Comparison of ENCODE assay signal across 11 cellular contexts in genomic region chr1:154466136-154466665, GRCh38. TPM values are rescaled to one million over a fixed set of nuclear protein-coding genes. Genes with fewer than 3 reads are reported as not detected.
DNase-seq lines count a peak whose midpoint lies in the region; ATAC-seq, FAIRE-seq and TF ChIP-seq lines count a peak whose summit lies in the region.
"Had no signal": no experiment of that assay in that cellular context is flagged by ENCODE, and none has a peak within 500 bp of the region (broad histone marks: within the 10 kb centered on the region; RNA-seq: fewer than 3 reads in every experiment).

No MANE protein-coding gene starts in this region.

- H3K36me3 Mint-ChIP-seq in naive thymus-derived CD4-positive, alpha-beta T cell: peaks cover 0 to 19% (median 3%) of the 10 kb centered on the region in 5 donors

- peaks cover 0 to 4% (median 0%) of the 10 kb centered on the region in 11 donors for H3K9me3 Mint-ChIP-seq in naive thymus-derived CD4-positive, alpha-beta T cell

- POLR2A ChIA-PET in HepG2 (lab: Yijun Ruan, JAX) (no interaction called here), GM12878 (lab: Charles Lee) (interaction anchor here (1.4 to 1.8 kb wide), 3 partner anchors 27 to 59 kb away, joined by 5 to 9 read pairs (median 5); no protein-coding TSS in a partner anchor)
- POLR2A ChIA-PET in naive thymus-derived CD4-positive, alpha-beta T cell (lab: Charles Lee): interaction anchor here (0.5 to 7.2 kb wide), 6 partner anchors 16 to 490 kb away, joined by 3 to 84 read pairs (median 5); partner anchors contain the start of genes IL6R and PBXIP1

- H3K79me2 ChIP-seq in HepG2 (ENCODE audit: insufficient read depth, low read length) (no peaks in the 10 kb centered on the region), GM12878 (ENCODE audit: control insufficient read depth, insufficient read depth, low read length) (no peaks in the 10 kb centered on the region)

- H3K4me1 ChIP-seq in HepG2 (ENCODE audit: insufficient read depth, low read length) (peaks cover 10% of the 10 kb centered on the region), right lobe of liver (peaks cover 0 to 5% (median 0%) of the 10 kb centered on the region in 4 donors), GM12878 (ENCODE audit: control insufficient read depth, insufficient read depth, low read length) (peaks cover 20% of the 10 kb centered on the region)
- peaks cover 38 to 65% of the 10 kb centered on the region in 2 donors for H3K4me1 ChIP-seq in naive thymus-derived CD4-positive, alpha-beta T cell (ENCODE audit: control insufficient read depth in 2 of 2, insufficient read depth in 2 of 2, low read length in 2 of 2)

- CTCF ChIA-PET in HepG2 (lab: Yijun Ruan, JAX; ENCODE audit: low intra/inter-chr PET ratio, low total read pairs) (no interaction called here), GM12878 (lab: Yijun Ruan, JAX) (interaction anchor here (0.6 to 6.8 kb wide), 12 partner anchors 15 to 131 kb away, joined by 3 to 62 read pairs (median 6); no protein-coding TSS in a partner anchor)
- CTCF ChIA-PET in naive thymus-derived CD4-positive, alpha-beta T cell (lab: Charles Lee): interaction anchor here (0.5 to 4.5 kb wide), 6 partner anchors 12 to 449 kb away, joined by 3 to 28 read pairs (median 4); no protein-coding TSS in a partner anchor

- no peak for FAIRE-seq in HepG2 (lab: Jason Lieb, UNC)
- FAIRE-seq in GM12878 (lab: Jason Lieb, UNC): no peak

- no peak overlapping the region for H3K27ac ChIP-seq in HepG2 (ENCODE audit: extremely low read length, insufficient read depth, low read length)
- no peak overlapping the region for H3K27ac ChIP-seq in right lobe of liver
- H3K27ac ChIP-seq in GM12878 (ENCODE audit: control insufficient read depth, insufficient read depth): no peak overlapping the region
- H3K27ac ChIP-seq in naive thymus-derived CD4-positive, alpha-beta T cell (ENCODE audit: low read depth, low read length): peak overlapping the region; percentile 78
- peak overlapping the region in 1 of 2 donors; percentile 35 for H3K27ac ChIP-seq in coronary artery
- H3K27ac ChIP-seq: brain microvascular endothelial cell, epithelial cell of prostate had no signal

- no peak for TF ChIP-seq RAD21 in HepG2 (CRISPR knock-in tag; IDR thresholded peaks at IDR 0.05)
- TF ChIP-seq RAD21 in GM12878 (IDR thresholded peaks at IDR 0.05; ENCODE audit: insufficient read depth, low read depth, low read length): no peak

- H4K20me1 ChIP-seq in HepG2 (ENCODE audit: insufficient read depth, low read length): no peaks in the 10 kb centered on the region
- H4K20me1 ChIP-seq in GM12878 (ENCODE audit: control insufficient read depth, insufficient read depth): no peaks in the 10 kb centered on the region

- H3K36me3 ChIP-seq in HepG2 (replicated peaks in 1 of 2; ENCODE audit: control insufficient read depth in 1 of 2, insufficient read depth in 2 of 2, low read length in 2 of 2): no peaks in the 10 kb centered on the region
- peaks cover 0 to 68% (median 14%) of the 10 kb centered on the region in 4 donors for H3K36me3 ChIP-seq in right lobe of liver
- no peaks in the 10 kb centered on the region for H3K36me3 ChIP-seq in GM12878 (ENCODE audit: control insufficient read depth in 2 of 2, insufficient read depth in 2 of 2, low read length in 1 of 2)
- peaks cover 0 to 12% (median 0%) of the 10 kb centered on the region in 3 experiments for H3K36me3 ChIP-seq in naive thymus-derived CD4-positive, alpha-beta T cell (ENCODE audit: control insufficient read depth in 2 of 3, insufficient read depth in 3 of 3, low read length in 3 of 3)
- H3K36me3 ChIP-seq: brain microvascular endothelial cell had no signal

- no peak for ATAC-seq in HepG2
- no peak for ATAC-seq in right lobe of liver
- no peak for ATAC-seq in GM12878
- no peak for ATAC-seq in naive thymus-derived CD4-positive, alpha-beta T cell
- no peak for ATAC-seq in HG02970 (IDR thresholded peaks at IDR 0.05; ENCODE audit: low FRiP score, unreplicated experiment)
- ATAC-seq in HG02759 (IDR thresholded peaks at IDR 0.05; ENCODE audit: unreplicated experiment): no peak

- H3K27me3 Mint-ChIP-seq in naive thymus-derived CD4-positive, alpha-beta T cell: no peaks in the 10 kb centered on the region

- DNase-seq in HepG2 (ENCODE audit: low spot score) (no peak), right lobe of liver (no peak), GM12878 (ENCODE audit: low read depth, low spot score) (no peak), Kasumi-1 (lab: John Stamatoyannopoulos, UW) (no peak), coronary artery (ENCODE audit: low spot score) (no peak)
- no peak for DNase-seq in naive thymus-derived CD4-positive, alpha-beta T cell
- DNase-seq: AML-193, brain microvascular endothelial cell had no signal

- TF ChIP-seq CTCF in HepG2 (CRISPR knock-in tag; IDR thresholded peaks at IDR 0.05) (no peak), right lobe of liver (IDR thresholded peaks at IDR 0.05) (no peak), GM12878 (IDR thresholded peaks at IDR 0.05 in 2 of 3, conservative IDR thresholded peaks at IDR 0.05 in 1 of 3; ENCODE audit: control insufficient read depth in 2 of 3, extremely low read depth in 1 of 3, insufficient read depth in 1 of 3, low read depth in 3 of 3, low read length in 3 of 3) (no peak), coronary artery (IDR thresholded peaks at IDR 0.05) (no peak)

- RAD21 ChIA-PET in GM12878 (lab: Charles Lee; ENCODE audit: unreplicated experiment): interaction anchor here (1.0 to 5.9 kb wide), 12 partner anchors 16 to 132 kb away, joined by 3 to 53 read pairs (median 6); no protein-coding TSS in a partner anchor

- in situ Hi-C loops in HepG2 (cut with HindIII; ENCODE audit: extremely low pct_ligation_motif_present, low pct_unique_long_range_greater_than_20kb) (no loop called here), GM12878 (cut with MboI) (no loop called here)

- H3K4me2 ChIP-seq in HepG2 (ENCODE audit: low read depth, low read length) (no peak overlapping the region), GM12878 (ENCODE audit: control insufficient read depth, insufficient read depth) (no peak overlapping the region)

- H3K27me3 ChIP-seq in HepG2 (ENCODE audit: control insufficient read depth in 1 of 2, insufficient read depth in 2 of 2, low read length in 2 of 2): no peaks in the 10 kb centered on the region
- no peaks in the 10 kb centered on the region for H3K27me3 ChIP-seq in right lobe of liver
- no peaks in the 10 kb centered on the region for H3K27me3 ChIP-seq in GM12878 (replicated peaks in 1 of 2; ENCODE audit: control insufficient read depth in 2 of 2, insufficient read depth in 2 of 2, low read length in 1 of 2)
- H3K27me3 ChIP-seq in naive thymus-derived CD4-positive, alpha-beta T cell (ENCODE audit: control insufficient read depth in 2 of 2, insufficient read depth in 2 of 2, low read length in 2 of 2): no peaks in the 10 kb centered on the region
- H3K27me3 ChIP-seq: brain microvascular endothelial cell had no signal

- H3K9ac ChIP-seq in HepG2 (ENCODE audit: insufficient read depth, low read depth, low read length): no peak overlapping the region
- no peak overlapping the region for H3K9ac ChIP-seq in GM12878 (ENCODE audit: control insufficient read depth, insufficient read depth, low read length)

- H2AFZ ChIP-seq in HepG2 (ENCODE audit: low read length): no peak overlapping the region
- H2AFZ ChIP-seq in GM12878 (ENCODE audit: control insufficient read depth, low read depth, low read length): no peak overlapping the region

- TF ChIP-seq POLR2A in HepG2 (IDR thresholded peaks at IDR 0.05; ENCODE audit: insufficient read depth in 1 of 2, low read depth in 2 of 2, low read length in 2 of 2): no peak
- no peak for TF ChIP-seq POLR2A in right lobe of liver (IDR thresholded peaks at IDR 0.05)
- no peak for TF ChIP-seq POLR2A in GM12878 (IDR thresholded peaks at IDR 0.05; ENCODE audit: low read depth, low read length)

- H3K9me3 ChIP-seq in HepG2 (ENCODE audit: low read length) (no peaks in the 10 kb centered on the region), right lobe of liver (no peaks in the 10 kb centered on the region), GM12878 (replicated peaks; ENCODE audit: control insufficient read depth, insufficient read depth, low read length) (no peaks in the 10 kb centered on the region)
- H3K9me3 ChIP-seq in naive thymus-derived CD4-positive, alpha-beta T cell (ENCODE audit: control insufficient read depth in 2 of 3, low read length in 3 of 3): no peaks in the 10 kb centered on the region

- H3K27ac Mint-ChIP-seq in naive thymus-derived CD4-positive, alpha-beta T cell: peak overlapping the region; percentile 67 to 98 (median 96)

- 82% methylated on average over 5 of the region's 5 CpGs for WGBS in HepG2 (ENCODE audit: low lambda C conversion rate)
- WGBS in right lobe of liver (ENCODE audit: insufficient coverage, low coverage, low lambda C conversion rate, missing lambda C conversion rate): 70% methylated on average over 5 of the region's 5 CpGs
- WGBS in GM12878 (ENCODE audit: insufficient coverage, insufficient replicate concordance, low lambda C conversion rate, missing lambda C conversion rate): 39% methylated on average over 5 of the region's 5 CpGs

- peaks cover 57 to 90% (median 75%) of the 10 kb centered on the region in 7 donors for H3K4me1 Mint-ChIP-seq in naive thymus-derived CD4-positive, alpha-beta T cell

- BruUV-seq in HepG2 (replicated peaks; lab: Mats Ljungman, UMichigan): no TSS peak
- BruUV-seq in GM12878 (replicated peaks; lab: Mats Ljungman, UMichigan): no TSS peak

- no peak overlapping the region for H3K4me3 ChIP-seq in HepG2 (replicated peaks in 1 of 3; ENCODE audit: insufficient read depth in 1 of 3, low read depth in 2 of 3, low read length in 3 of 3)
- no peak overlapping the region for H3K4me3 ChIP-seq in right lobe of liver
- no peak overlapping the region for H3K4me3 ChIP-seq in GM12878
- H3K4me3 ChIP-seq in naive thymus-derived CD4-positive, alpha-beta T cell (ENCODE audit: low read length): peak overlapping the region; percentile 24
- no peak overlapping the region for H3K4me3 ChIP-seq in coronary artery

- SMC1A ChIA-PET in GM12878 (lab: Charles Lee; ENCODE audit: uncharacterized antibody, unreplicated experiment): interaction anchor here (0.6 to 4.2 kb wide), 14 partner anchors 14 to 113 kb away, joined by 3 to 24 read pairs (median 6); no protein-coding TSS in a partner anchor

- no peak for TF ChIP-seq EP300 in HepG2 (IDR thresholded peaks at IDR 0.05; ENCODE audit: low read depth in 2 of 2, low read length in 2 of 2)
- TF ChIP-seq EP300 in HepG2 (CRISPR knock-in tag; IDR thresholded peaks at IDR 0.05; ENCODE audit: borderline replicate concordance): no peak
- TF ChIP-seq EP300 in GM12878 (IDR thresholded peaks at IDR 0.05; ENCODE audit: borderline replicate concordance in 1 of 2, control insufficient read depth in 1 of 2, low read depth in 2 of 2, low read length in 2 of 2): no peak

- peak overlapping the region in 9 of 10 donors; percentile 3 to 96 (median 75) for H3K4me3 Mint-ChIP-seq in naive thymus-derived CD4-positive, alpha-beta T cell

- intact Hi-C loops in HepG2 (cut with micrococcal nuclease; ENCODE audit: unreplicated experiment): no loop called here
- intact Hi-C loops in right lobe of liver (cut with DNase I): no loop called here
- intact Hi-C loops in GM12878 (cut with micrococcal nuclease; ENCODE audit: unreplicated experiment): loop anchor here (2.0 to 5.0 kb wide), 2 partner anchors 21 to 114 kb away; no protein-coding TSS in a partner anchor
- intact Hi-C loops in naive thymus-derived CD4-positive, alpha-beta T cell (cut with micrococcal nuclease): no loop called here

RNA-seq across cellular contexts. Expression of gene TDRD10, which starts 35.8 kb away (rescaled TPM):
- total RNA-seq in HepG2 (2016; rRNA removed; fragmentation: Illumina TruSeq; extraction: Trizol) (not detected in 2 replicates), right lobe of liver (1 to 10 TPM in 5 of 6 experiments, under 1 TPM in 1; 0.92 to 2.2 (median 1.4) TPM), GM12878 (2014; rRNA removed) (0.05 TPM in 1 of 2 replicates, not detected in the other), GM12878 (2014; rRNA removed; fragmentation: Illumina TruSeq; extraction: Trizol) (not detected in 2 replicates), GM12878 (2021) (not detected in 2 replicates)
- total RNA-seq in HepG2 (2016; cell fraction: cytosol; rRNA removed; fragmentation: Illumina TruSeq; extraction: Trizol; ENCODE audit: low read depth): not detected in 2 replicates
- not detected in 2 replicates for total RNA-seq in HepG2 (2016; cell fraction: insoluble cytoplasmic fraction; rRNA removed; fragmentation: Illumina TruSeq; extraction: Trizol)
- total RNA-seq in HepG2 (2016; cell fraction: membrane; rRNA removed; fragmentation: Illumina TruSeq; extraction: Trizol): not detected in 2 replicates
- not detected in 2 replicates for total RNA-seq in HepG2 (2016; cell fraction: nucleus; rRNA removed; fragmentation: Illumina TruSeq; extraction: Trizol)
- polyA plus RNA-seq in HepG2 (2011; rRNA removed) (not detected in 2 replicates), GM12878 (2011; rRNA removed) (not detected in 2 replicates), GM12878 (2014; fragmentation: Illumina TruSeq; extraction: Trizol) (not detected in 2 replicates), GM12878 (2014; fragmentation: Nextera tagmentation; extraction: Ambion mirVana) (not detected), GM12878 (2014; rRNA removed) (not detected in 2 replicates), GM12878 (2016; fragmentation: Nextera tagmentation; extraction: Ambion mirVana) (not detected)
- not detected in 2 replicates for polyA plus RNA-seq in HepG2 (2011; cell fraction: cytosol; rRNA removed)
- not detected in 2 replicates for polyA plus RNA-seq in HepG2 (2011; cell fraction: nucleus; rRNA removed)
- not detected in 2 replicates for polyA plus RNA-seq in HepG2 (2012)
- polyA plus RNA-seq in HepG2 (2016; cell fraction: cytosol; fragmentation: Illumina TruSeq; extraction: Trizol; ENCODE audit: low read depth): not detected in 2 replicates
- polyA plus RNA-seq in HepG2 (2016; cell fraction: insoluble cytoplasmic fraction; fragmentation: Illumina TruSeq; extraction: Trizol; ENCODE audit: low read depth): not detected in 2 replicates
- not detected in 2 replicates for polyA plus RNA-seq in HepG2 (2016; cell fraction: membrane; fragmentation: Illumina TruSeq; extraction: Trizol; ENCODE audit: low read depth)
- not detected in 2 replicates for polyA plus RNA-seq in HepG2 (2016; cell fraction: nucleus; fragmentation: Illumina TruSeq; extraction: Trizol; ENCODE audit: insufficient read depth, low read depth)
- polyA minus RNA-seq in HepG2 (2011; rRNA and poly(A)+ RNA removed; ENCODE audit: low replicate concordance): 0.07 TPM in 1 of 2 replicates, not detected in the other
- polyA minus RNA-seq in HepG2 (2011; cell fraction: cytosol; rRNA and poly(A)+ RNA removed): not detected in 2 replicates
- not detected in 2 replicates for polyA minus RNA-seq in HepG2 (2011; cell fraction: nucleus; rRNA and poly(A)+ RNA removed)
- 0.31 and 1.0 TPM in 2 replicates for total RNA-seq in GM12878 (2013; cell fraction: nucleolus; rRNA removed)
- not detected for polyA plus RNA-seq in GM12878 (2011; ENCODE audit: low read depth)
- not detected in 2 replicates for polyA plus RNA-seq in GM12878 (2011; cell fraction: cytosol; rRNA removed)
- polyA plus RNA-seq in GM12878 (2011; cell fraction: nucleus; rRNA removed): 0.07 TPM in 1 of 2 replicates, not detected in the other
- polyA plus RNA-seq in GM12878 (2012): 0.10 TPM in 1 of 2 replicates, not detected in the other
- not detected in 2 replicates for polyA minus RNA-seq in GM12878 (2011; rRNA and poly(A)+ RNA removed)
- polyA minus RNA-seq in GM12878 (2011; cell fraction: cytosol; rRNA and poly(A)+ RNA removed): not detected in 2 replicates
- polyA minus RNA-seq in GM12878 (2011; cell fraction: nucleus; rRNA and poly(A)+ RNA removed): not detected in 2 replicates
- total RNA-seq in naive thymus-derived CD4-positive, alpha-beta T cell: under 1 TPM in 1 of 5 experiments, not detected in 4; 0.29 TPM
- polyA plus RNA-seq in naive thymus-derived CD4-positive, alpha-beta T cell: not detected

RNA-seq across cellular contexts. Expression of gene SHE, which starts 36.0 kb away (rescaled TPM):
- total RNA-seq in HepG2 (2016; rRNA removed; fragmentation: Illumina TruSeq; extraction: Trizol) (not detected in 2 replicates), right lobe of liver (1 to 10 TPM; 4.0 to 5.6 (median 4.7) TPM), GM12878 (2014; rRNA removed) (under 0.01 and 0.05 TPM in 2 replicates), GM12878 (2014; rRNA removed; fragmentation: Illumina TruSeq; extraction: Trizol) (0.04 and 0.05 TPM in 2 replicates), GM12878 (2021) (0.05 TPM in 2 replicates)
- total RNA-seq in HepG2 (2016; cell fraction: cytosol; rRNA removed; fragmentation: Illumina TruSeq; extraction: Trizol; ENCODE audit: low read depth): not detected in 2 replicates
- total RNA-seq in HepG2 (2016; cell fraction: insoluble cytoplasmic fraction; rRNA removed; fragmentation: Illumina TruSeq; extraction: Trizol): not detected in 2 replicates
- total RNA-seq in HepG2 (2016; cell fraction: membrane; rRNA removed; fragmentation: Illumina TruSeq; extraction: Trizol): not detected in 2 replicates
- total RNA-seq in HepG2 (2016; cell fraction: nucleus; rRNA removed; fragmentation: Illumina TruSeq; extraction: Trizol): not detected in 2 replicates
- polyA plus RNA-seq in HepG2 (2011; rRNA removed) (not detected in 2 replicates), GM12878 (2011; rRNA removed) (not detected in 2 replicates), GM12878 (2014; fragmentation: Illumina TruSeq; extraction: Trizol) (0.03 TPM in 1 of 2 replicates, not detected in the other), GM12878 (2014; fragmentation: Nextera tagmentation; extraction: Ambion mirVana) (under 1 TPM; 0.02 TPM), GM12878 (2014; rRNA removed) (0.03 and 0.04 TPM in 2 replicates), GM12878 (2016; fragmentation: Nextera tagmentation; extraction: Ambion mirVana) (not detected)
- polyA plus RNA-seq in HepG2 (2011; cell fraction: cytosol; rRNA removed): not detected in 2 replicates
- not detected in 2 replicates for polyA plus RNA-seq in HepG2 (2011; cell fraction: nucleus; rRNA removed)
- polyA plus RNA-seq in HepG2 (2012): not detected in 2 replicates
- polyA plus RNA-seq in HepG2 (2016; cell fraction: cytosol; fragmentation: Illumina TruSeq; extraction: Trizol; ENCODE audit: low read depth): not detected in 2 replicates
- polyA plus RNA-seq in HepG2 (2016; cell fraction: insoluble cytoplasmic fraction; fragmentation: Illumina TruSeq; extraction: Trizol; ENCODE audit: low read depth): not detected in 2 replicates
- not detected in 2 replicates for polyA plus RNA-seq in HepG2 (2016; cell fraction: membrane; fragmentation: Illumina TruSeq; extraction: Trizol; ENCODE audit: low read depth)
- polyA plus RNA-seq in HepG2 (2016; cell fraction: nucleus; fragmentation: Illumina TruSeq; extraction: Trizol; ENCODE audit: insufficient read depth, low read depth): not detected in 2 replicates
- polyA minus RNA-seq in HepG2 (2011; rRNA and poly(A)+ RNA removed; ENCODE audit: low replicate concordance): not detected in 2 replicates
- not detected in 2 replicates for polyA minus RNA-seq in HepG2 (2011; cell fraction: cytosol; rRNA and poly(A)+ RNA removed)
- polyA minus RNA-seq in HepG2 (2011; cell fraction: nucleus; rRNA and poly(A)+ RNA removed): not detected in 2 replicates
- total RNA-seq in GM12878 (2013; cell fraction: nucleolus; rRNA removed): 1.9 and 2.2 TPM in 2 replicates
- polyA plus RNA-seq in GM12878 (2011; ENCODE audit: low read depth): 0.05 TPM
- polyA plus RNA-seq in GM12878 (2011; cell fraction: cytosol; rRNA removed): under 0.01 TPM in 1 of 2 replicates, not detected in the other
- not detected in 2 replicates for polyA plus RNA-seq in GM12878 (2011; cell fraction: nucleus; rRNA removed)
- polyA plus RNA-seq in GM12878 (2012): 0.05 and 0.08 TPM in 2 replicates
- not detected in 2 replicates for polyA minus RNA-seq in GM12878 (2011; rRNA and poly(A)+ RNA removed)
- polyA minus RNA-seq in GM12878 (2011; cell fraction: cytosol; rRNA and poly(A)+ RNA removed): not detected in 2 replicates
- polyA minus RNA-seq in GM12878 (2011; cell fraction: nucleus; rRNA and poly(A)+ RNA removed): not detected in 2 replicates
- total RNA-seq in naive thymus-derived CD4-positive, alpha-beta T cell: not detected
- polyA plus RNA-seq in naive thymus-derived CD4-positive, alpha-beta T cell: under 1 TPM in 1 of 2 donors, not detected in 1; 0.04 TPM
